In the genomic region with DNA sequence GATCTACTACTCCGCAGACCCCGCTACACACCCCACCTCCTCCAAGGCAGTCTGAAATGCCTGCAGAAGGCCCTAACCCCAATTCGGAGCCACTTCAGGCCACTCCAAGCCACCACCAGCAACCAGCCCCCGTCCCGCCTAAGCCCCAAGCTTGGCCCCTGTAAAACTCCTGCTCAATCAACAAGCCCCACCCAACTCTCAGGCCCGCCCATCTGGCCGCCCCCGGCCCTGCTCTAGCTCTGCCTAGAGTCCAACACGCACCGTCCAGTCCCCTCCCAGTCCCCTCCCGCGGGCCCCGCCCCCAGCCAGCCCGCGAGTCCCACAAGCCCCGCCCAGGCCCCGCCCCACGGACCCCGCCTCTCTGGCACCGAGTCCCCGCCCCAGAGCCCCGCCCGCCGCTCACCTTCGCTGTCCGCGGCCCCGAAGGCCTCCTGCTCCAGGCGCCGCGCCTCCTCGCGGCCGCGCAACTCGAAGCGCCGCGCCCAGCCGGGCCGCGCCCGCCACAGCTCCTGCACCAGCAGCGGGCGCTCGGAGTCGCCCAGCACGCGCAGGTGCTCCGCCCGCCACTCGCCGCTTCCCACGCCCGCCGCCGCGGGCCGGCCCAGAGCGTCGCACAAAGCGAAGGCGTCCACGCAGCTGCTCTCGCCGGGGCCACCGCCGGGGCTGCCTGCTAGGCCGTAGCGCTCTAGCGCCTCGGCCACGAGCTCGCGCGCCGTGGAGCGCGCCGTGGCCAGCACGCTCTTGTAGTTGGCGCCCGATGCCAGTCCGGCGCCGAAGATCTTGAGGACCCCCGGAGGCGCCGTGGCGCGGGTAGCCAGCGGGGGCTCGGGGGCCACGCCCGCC, we compare ENCODE assay signal across 1 cellular context.
TF ChIP-seq lines count a peak whose summit lies in the region.

No MANE protein-coding gene starts in this region.

TF ChIP-seq in A549, 52 proteins besides CTCF, POLR2A, EP300 and RAD21 (continued from another document):
- TF ChIP-seq, protein P1, sequence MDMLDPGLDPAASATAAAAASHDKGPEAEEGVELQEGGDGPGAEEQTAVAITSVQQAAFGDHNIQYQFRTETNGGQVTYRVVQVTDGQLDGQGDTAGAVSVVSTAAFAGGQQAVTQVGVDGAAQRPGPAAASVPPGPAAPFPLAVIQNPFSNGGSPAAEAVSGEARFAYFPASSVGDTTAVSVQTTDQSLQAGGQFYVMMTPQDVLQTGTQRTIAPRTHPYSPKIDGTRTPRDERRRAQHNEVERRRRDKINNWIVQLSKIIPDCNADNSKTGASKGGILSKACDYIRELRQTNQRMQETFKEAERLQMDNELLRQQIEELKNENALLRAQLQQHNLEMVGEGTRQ (IDR thresholded peaks at IDR 0.05), result no peak
- TF ChIP-seq, protein P2, sequence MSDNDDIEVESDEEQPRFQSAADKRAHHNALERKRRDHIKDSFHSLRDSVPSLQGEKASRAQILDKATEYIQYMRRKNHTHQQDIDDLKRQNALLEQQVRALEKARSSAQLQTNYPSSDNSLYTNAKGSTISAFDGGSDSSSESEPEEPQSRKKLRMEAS (IDR thresholded peaks at IDR 0.05), result peak; percentile 98
- no peak for TF ChIP-seq ESRRA (IDR thresholded peaks at IDR 0.05; ENCODE audit: borderline replicate concordance, low read length)
- TF ChIP-seq NR3C1 (IDR thresholded peaks at IDR 0.05), result no peak
- TF ChIP-seq, protein P3, sequence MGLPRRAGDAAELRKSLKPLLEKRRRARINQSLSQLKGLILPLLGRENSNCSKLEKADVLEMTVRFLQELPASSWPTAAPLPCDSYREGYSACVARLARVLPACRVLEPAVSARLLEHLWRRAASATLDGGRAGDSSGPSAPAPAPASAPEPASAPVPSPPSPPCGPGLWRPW (IDR thresholded peaks at IDR 0.05), result no peak
- no peak for TF ChIP-seq FOSL2 (IDR thresholded peaks at IDR 0.05)
- no peak for TF ChIP-seq FOSL2 (CRISPR knock-in tag; IDR thresholded peaks at IDR 0.05)
- peak; percentile 69; the same call in 1 of the 2 replicates for TF ChIP-seq EHF (CRISPR knock-in tag; IDR thresholded peaks at IDR 0.05)
- TF ChIP-seq, protein P4, sequence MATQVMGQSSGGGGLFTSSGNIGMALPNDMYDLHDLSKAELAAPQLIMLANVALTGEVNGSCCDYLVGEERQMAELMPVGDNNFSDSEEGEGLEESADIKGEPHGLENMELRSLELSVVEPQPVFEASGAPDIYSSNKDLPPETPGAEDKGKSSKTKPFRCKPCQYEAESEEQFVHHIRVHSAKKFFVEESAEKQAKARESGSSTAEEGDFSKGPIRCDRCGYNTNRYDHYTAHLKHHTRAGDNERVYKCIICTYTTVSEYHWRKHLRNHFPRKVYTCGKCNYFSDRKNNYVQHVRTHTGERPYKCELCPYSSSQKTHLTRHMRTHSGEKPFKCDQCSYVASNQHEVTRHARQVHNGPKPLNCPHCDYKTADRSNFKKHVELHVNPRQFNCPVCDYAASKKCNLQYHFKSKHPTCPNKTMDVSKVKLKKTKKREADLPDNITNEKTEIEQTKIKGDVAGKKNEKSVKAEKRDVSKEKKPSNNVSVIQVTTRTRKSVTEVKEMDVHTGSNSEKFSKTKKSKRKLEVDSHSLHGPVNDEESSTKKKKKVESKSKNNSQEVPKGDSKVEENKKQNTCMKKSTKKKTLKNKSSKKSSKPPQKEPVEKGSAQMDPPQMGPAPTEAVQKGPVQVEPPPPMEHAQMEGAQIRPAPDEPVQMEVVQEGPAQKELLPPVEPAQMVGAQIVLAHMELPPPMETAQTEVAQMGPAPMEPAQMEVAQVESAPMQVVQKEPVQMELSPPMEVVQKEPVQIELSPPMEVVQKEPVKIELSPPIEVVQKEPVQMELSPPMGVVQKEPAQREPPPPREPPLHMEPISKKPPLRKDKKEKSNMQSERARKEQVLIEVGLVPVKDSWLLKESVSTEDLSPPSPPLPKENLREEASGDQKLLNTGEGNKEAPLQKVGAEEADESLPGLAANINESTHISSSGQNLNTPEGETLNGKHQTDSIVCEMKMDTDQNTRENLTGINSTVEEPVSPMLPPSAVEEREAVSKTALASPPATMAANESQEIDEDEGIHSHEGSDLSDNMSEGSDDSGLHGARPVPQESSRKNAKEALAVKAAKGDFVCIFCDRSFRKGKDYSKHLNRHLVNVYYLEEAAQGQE (IDR thresholded peaks at IDR 0.05), result no peak
- TF ChIP-seq, protein P5, sequence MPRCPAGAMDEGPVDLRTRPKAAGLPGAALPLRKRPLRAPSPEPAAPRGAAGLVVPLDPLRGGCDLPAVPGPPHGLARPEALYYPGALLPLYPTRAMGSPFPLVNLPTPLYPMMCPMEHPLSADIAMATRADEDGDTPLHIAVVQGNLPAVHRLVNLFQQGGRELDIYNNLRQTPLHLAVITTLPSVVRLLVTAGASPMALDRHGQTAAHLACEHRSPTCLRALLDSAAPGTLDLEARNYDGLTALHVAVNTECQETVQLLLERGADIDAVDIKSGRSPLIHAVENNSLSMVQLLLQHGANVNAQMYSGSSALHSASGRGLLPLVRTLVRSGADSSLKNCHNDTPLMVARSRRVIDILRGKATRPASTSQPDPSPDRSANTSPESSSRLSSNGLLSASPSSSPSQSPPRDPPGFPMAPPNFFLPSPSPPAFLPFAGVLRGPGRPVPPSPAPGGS (IDR thresholded peaks at IDR 0.05), result peak; percentile 72; the same call in 2 of the 3 replicates
- TF ChIP-seq MAZ (IDR thresholded peaks at IDR 0.05; ENCODE audit: borderline replicate concordance, low read depth, low read length), result 0 out of 2 replicates have a peak, but pooled peaks have one; percentile 36
- no peak for TF ChIP-seq CHD4 (IDR thresholded peaks at IDR 0.05; ENCODE audit: borderline replicate concordance)
- TF ChIP-seq RFX5 (IDR thresholded peaks at IDR 0.05), result peak; percentile 61; the same call in 1 of the 2 replicates
- TF ChIP-seq SMC3 (IDR thresholded peaks at IDR 0.05), result peak; percentile 96
- no peak for TF ChIP-seq RNF2 (IDR thresholded peaks at IDR 0.05; ENCODE audit: borderline replicate concordance, low read depth)
- peak; percentile 71; the same call in 1 of the 2 replicates for TF ChIP-seq NPAS2 (CRISPR knock-in tag; IDR thresholded peaks at IDR 0.05; ENCODE audit: borderline replicate concordance)
- no peak for TF ChIP-seq HOXA7 (CRISPR knock-in tag; IDR thresholded peaks at IDR 0.05)
- peak; percentile 83; the same call in 1 of the 2 replicates for TF ChIP-seq HOXB5 (CRISPR knock-in tag; IDR thresholded peaks at IDR 0.05)
- no peak for TF ChIP-seq RARB (CRISPR knock-in tag; IDR thresholded peaks at IDR 0.05)
- TF ChIP-seq TP53 (CRISPR knock-in tag; IDR thresholded peaks at IDR 0.05), result peak; percentile 65; the same call in 1 of the 2 replicates
- TF ChIP-seq PHF8 (IDR thresholded peaks at IDR 0.05; ENCODE audit: borderline replicate concordance, low read depth), result 0 out of 2 replicates have a peak, but pooled peaks have one; percentile 57
- TF ChIP-seq MYC (IDR thresholded peaks at IDR 0.05; ENCODE audit: borderline replicate concordance, low read length), result peak; percentile 66; the same call in 1 of the 2 replicates
- no peak for TF ChIP-seq HDAC2 (IDR thresholded peaks at IDR 0.05)
- peak; percentile 41 to 83; a peak in 3 of 5 replicates for TF ChIP-seq JUN (IDR thresholded peaks at IDR 0.05)
- TF ChIP-seq GATA3 (IDR thresholded peaks at IDR 0.05; ENCODE audit: borderline replicate concordance), result 0 out of 2 replicates have a peak, but pooled peaks have one; percentile 23
- TF ChIP-seq, protein P6, sequence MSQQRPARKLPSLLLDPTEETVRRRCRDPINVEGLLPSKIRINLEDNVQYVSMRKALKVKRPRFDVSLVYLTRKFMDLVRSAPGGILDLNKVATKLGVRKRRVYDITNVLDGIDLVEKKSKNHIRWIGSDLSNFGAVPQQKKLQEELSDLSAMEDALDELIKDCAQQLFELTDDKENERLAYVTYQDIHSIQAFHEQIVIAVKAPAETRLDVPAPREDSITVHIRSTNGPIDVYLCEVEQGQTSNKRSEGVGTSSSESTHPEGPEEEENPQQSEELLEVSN (IDR thresholded peaks at IDR 0.05; ENCODE audit: borderline replicate concordance, low read depth), result peak; percentile 97
- TF ChIP-seq, protein P7, sequence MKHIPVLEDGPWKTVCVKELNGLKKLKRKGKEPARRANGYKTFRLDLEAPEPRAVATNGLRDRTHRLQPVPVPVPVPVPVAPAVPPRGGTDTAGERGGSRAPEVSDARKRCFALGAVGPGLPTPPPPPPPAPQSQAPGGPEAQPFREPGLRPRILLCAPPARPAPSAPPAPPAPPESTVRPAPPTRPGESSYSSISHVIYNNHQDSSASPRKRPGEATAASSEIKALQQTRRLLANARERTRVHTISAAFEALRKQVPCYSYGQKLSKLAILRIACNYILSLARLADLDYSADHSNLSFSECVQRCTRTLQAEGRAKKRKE (CRISPR knock-in tag; IDR thresholded peaks at IDR 0.05; ENCODE audit: low read depth), result 0 out of 2 replicates have a peak, but pooled peaks have one; percentile 51
- TF ChIP-seq RCOR1 (IDR thresholded peaks at IDR 0.05; ENCODE audit: low read depth, low read length), result no peak
- TF ChIP-seq KDM5A (IDR thresholded peaks at IDR 0.05), result no peak
- no peak for TF ChIP-seq ZNF302 (CRISPR knock-in tag; IDR thresholded peaks at IDR 0.05)
- no peak for TF ChIP-seq CEBPB (IDR thresholded peaks at IDR 0.05)
- no peak for TF ChIP-seq ZC3H11A (IDR thresholded peaks at IDR 0.05)
- TF ChIP-seq HEYL (CRISPR knock-in tag; IDR thresholded peaks at IDR 0.05), result no peak
- TF ChIP-seq, protein P8, sequence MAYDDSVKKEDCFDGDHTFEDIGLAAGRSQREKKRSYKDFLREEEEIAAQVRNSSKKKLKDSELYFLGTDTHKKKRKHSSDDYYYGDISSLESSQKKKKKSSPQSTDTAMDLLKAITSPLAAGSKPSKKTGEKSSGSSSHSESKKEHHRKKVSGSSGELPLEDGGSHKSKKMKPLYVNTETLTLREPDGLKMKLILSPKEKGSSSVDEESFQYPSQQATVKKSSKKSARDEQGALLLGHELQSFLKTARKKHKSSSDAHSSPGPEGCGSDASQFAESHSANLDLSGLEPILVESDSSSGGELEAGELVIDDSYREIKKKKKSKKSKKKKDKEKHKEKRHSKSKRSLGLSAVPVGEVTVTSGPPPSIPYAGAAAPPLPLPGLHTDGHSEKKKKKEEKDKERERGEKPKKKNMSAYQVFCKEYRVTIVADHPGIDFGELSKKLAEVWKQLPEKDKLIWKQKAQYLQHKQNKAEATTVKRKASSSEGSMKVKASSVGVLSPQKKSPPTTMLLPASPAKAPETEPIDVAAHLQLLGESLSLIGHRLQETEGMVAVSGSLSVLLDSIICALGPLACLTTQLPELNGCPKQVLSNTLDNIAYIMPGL (CRISPR knock-in tag; IDR thresholded peaks at IDR 0.05; ENCODE audit: borderline replicate concordance), result peak; percentile 53; the same call in 1 of the 2 replicates
